In genomic region chr2:73926493-73927327, GRCh38 we compare ENCODE assay signal across 8 cellular contexts. TPM values are rescaled to one million over a fixed set of nuclear protein-coding genes. Genes with fewer than 3 reads are reported as not detected.
A peak's percentile ranks its signal among the peaks of the same experiment; 100 is the strongest.
DNase-seq lines count a peak whose midpoint lies in the region; ATAC-seq lines count a peak whose summit lies in the region.

Gene DGUOK (plus strand): TSS chr2:73926880. CDS start chr2:73926911, 31 bp downstream.

- peak within 1 kb of the TSS; percentile 63 for H3K4me3 ChIP-seq in effector memory CD4-positive, alpha-beta T cell (ENCODE audit: insufficient read depth, low read depth, low read length, poor library complexity, severe bottlenecking)

- no peaks in the 10 kb centered on the region for H3K9me3 ChIP-seq in effector memory CD4-positive, alpha-beta T cell (ENCODE audit: control insufficient read depth, low read length)

- H3K4me1 ChIP-seq in effector memory CD4-positive, alpha-beta T cell (ENCODE audit: control insufficient read depth, insufficient read depth, low read length, poor library complexity, severe bottlenecking) = peaks cover 15% of the 10 kb centered on the region

- H3K27me3 ChIP-seq in effector memory CD4-positive, alpha-beta T cell (replicated peaks; ENCODE audit: control insufficient read depth, insufficient read depth, low read length, poor library complexity, severe bottlenecking) = no peaks in the 10 kb centered on the region

- ATAC-seq in GM21360 (IDR thresholded peaks at IDR 0.05; ENCODE audit: unreplicated experiment) = peak; percentile 99

- no peaks in the 10 kb centered on the region for H3K36me3 ChIP-seq in effector memory CD4-positive, alpha-beta T cell (ENCODE audit: control insufficient read depth, insufficient read depth, low read length)

- DNase-seq in COLO668 (lab: John Stamatoyannopoulos, UW; ENCODE audit: unreplicated experiment) = peak; percentile 97
- peak; percentile 97 for DNase-seq in HT1080 (ENCODE audit: low read depth)
- DNase-seq in NOMO-1 treated with DMSO at 0.1 percent for 48 hours (lab: John Stamatoyannopoulos, UW; ENCODE audit: unreplicated experiment) = peak; percentile 99
- DNase-seq in activated CD8-positive, alpha-beta memory T cell treated with anti-CD3 and anti-CD28 coated beads for 4 hours (ENCODE audit: low read depth in 2 of 2) = peak; percentile 96 to 97
- DNase-seq in effector memory CD4-positive, alpha-beta T cell = peak; percentile 94 to 96 (median 95)
- peak; percentile 99 to 100 for DNase-seq in lung microvascular endothelial cell (ENCODE audit: low read depth in 2 of 2)
- peak; percentile 90 to 96 (median 93) for DNase-seq in stimulated activated CD4-positive, alpha-beta T cell treated with anti-CD3 and anti-CD28 coated beads, TNF-alpha, amount 100 ng/mL, for 48 hours (ENCODE audit: low read depth in 3 of 3)

- H3K27ac ChIP-seq in effector memory CD4-positive, alpha-beta T cell (ENCODE audit: insufficient read depth, low read length, poor library complexity, severe bottlenecking) = peak within 1 kb of the TSS; percentile 97

RNA-seq across cellular contexts. Expression of gene DGUOK, which starts in this region (rescaled TPM):
- total RNA-seq in HT1080 (2014; rRNA removed; shearing (Covaris generic)) = 89.7 and 92.1 TPM in 2 replicates
- polyA plus RNA-seq in HT1080 (2015; cell fraction: cytosol; rRNA removed) = 105 and 109 TPM in 2 replicates
- 52.8 and 55.5 TPM in 2 replicates for polyA plus RNA-seq in HT1080 (2015; cell fraction: nucleus; rRNA removed)
- total RNA-seq in lung microvascular endothelial cell = 33.7 and 40.5 TPM in 2 replicates

Comparison
In these comparisons a context has a peak if more than half of its experiments do, and no peak if none do; other contexts are left out.
1. Peak in every context shown above with its lines: DNase-seq, ATAC-seq, H3K4me3 ChIP-seq and H3K27ac ChIP-seq.